In genomic region chr19:53195265-53195879, GRCh38 we compare ENCODE assay signal across 8 cellular contexts. TPM values are rescaled to one million over a fixed set of nuclear protein-coding genes. Genes with fewer than 3 reads are reported as not detected.
DNase-seq lines count a peak whose midpoint lies in the region; ATAC-seq and TF ChIP-seq lines count a peak whose summit lies in the region.

No MANE protein-coding gene starts in this region.

- H3K4me3 ChIP-seq in adrenal gland = no peak overlapping the region

- no peak overlapping the region for H3K4me3 Mint-ChIP-seq in T-helper 17 cell

- no peak overlapping the region for H3K27ac ChIP-seq in adrenal gland

- peak; percentile 86 for TF ChIP-seq CTCF in GM12872 (IDR thresholded peaks at IDR 0.05; ENCODE audit: insufficient read depth, low read depth, low read length)
- peak; percentile 65 to 96 (median 91) for TF ChIP-seq CTCF in adrenal gland (IDR thresholded peaks at IDR 0.05)

- H3K4me1 ChIP-seq in adrenal gland (replicated peaks in 1 of 2) = peaks cover 0 to 10% of the 10 kb centered on the region in 2 donors

- H3K36me3 Mint-ChIP-seq in T-helper 17 cell (ENCODE audit: low read depth) = peaks cover 6% of the 10 kb centered on the region

- H3K27me3 ChIP-seq in adrenal gland = no peaks in the 10 kb centered on the region

- peaks cover 0 to 4% of the 10 kb centered on the region in 2 donors for H3K36me3 ChIP-seq in adrenal gland (replicated peaks in 1 of 2)

- peak; percentile 50 for ATAC-seq in T-helper 17 cell
- ATAC-seq in left cardiac atrium = peak; percentile 29 to 42

- DNase-seq in NCI-H146 (lab: John Stamatoyannopoulos, UW) (peak; percentile 85), T-helper 17 cell (peak; percentile 21 to 54 (median 54)), adrenal gland (peak; percentile 76 to 94 (median 81)), left cardiac atrium (peak; percentile 73), renal cortical epithelial cell (ENCODE audit: low read depth) (peak; percentile 71), 8988T (no peak)
- no peak for DNase-seq in NK-92 treated with Interleukin-12 subunit alpha and Interleukin-12 subunit beta, amount 100 ng/mL, for 24 hours (lab: John Stamatoyannopoulos, UW)

- H3K9me3 ChIP-seq in T-helper 17 cell (ENCODE audit: control insufficient read depth, low read length, poor library complexity, severe bottlenecking) = peaks cover 2% of the 10 kb centered on the region
- H3K9me3 ChIP-seq in adrenal gland (replicated peaks in 1 of 3) = peaks cover 0 to 8% (median 0%) of the 10 kb centered on the region in 3 donors

- no peak overlapping the region for H3K27ac Mint-ChIP-seq in T-helper 17 cell

- 0% methylated on average over 3 of the region's 3 CpGs for WGBS in adrenal gland, 4 donors

- intact Hi-C loops in adrenal gland (cut with DNase I) = loop anchor here in 1 of 2 donors (10.0 kb wide), 4 partner anchors 121 to 549 kb away; partner anchors contain the start of gene ZNF525
- intact Hi-C loops in left cardiac atrium (cut with DNase I) = loop anchor here (10.0 kb wide), 3 partner anchors 121 to 169 kb away; partner anchors contain the start of genes ZNF525 (in 1 of the 2) and ZNF845 (in 1 of the 2)

- peaks cover 2% of the 10 kb centered on the region for H3K4me1 Mint-ChIP-seq in T-helper 17 cell

- no peak for TF ChIP-seq POLR2A in adrenal gland (IDR thresholded peaks at IDR 0.05)

- H3K27me3 Mint-ChIP-seq in T-helper 17 cell = no peaks in the 10 kb centered on the region

RNA-seq across cellular contexts. Expression of gene ZNF665, which starts 2.2 kb away (rescaled TPM):
- total RNA-seq in T-helper 17 cell (1 to 10 TPM in 1 of 2 donors, under 1 TPM in 1; 0.78 to 2.4 TPM), adrenal gland (1 to 10 TPM; 1.2 to 9.3 (median 4.1) TPM), left cardiac atrium (1 to 10 TPM in 1 of 2 donors, under 1 TPM in 1; 0.79 to 1.3 TPM), renal cortical epithelial cell (1.4 and 5.4 TPM in 2 replicates)
- polyA plus RNA-seq in adrenal gland = 1 to 10 TPM; 1.7 to 7.9 (median 1.9) TPM

RNA-seq across cellular contexts. Expression of gene ZNF347, which starts 36.5 kb away (rescaled TPM):
- total RNA-seq in T-helper 17 cell = 1 to 10 TPM; 1.8 to 1.9 TPM
- total RNA-seq in adrenal gland = 10 to 100 TPM in 6 of 8 donors, 1 to 10 TPM in 2; 8.1 to 20.8 (median 14.4) TPM
- 10 to 100 TPM in 1 of 3 donors, 1 to 10 TPM in 2; 1.9 to 13.5 (median 4.2) TPM for polyA plus RNA-seq in adrenal gland
- 1 to 10 TPM; 6.2 to 7.8 TPM for total RNA-seq in left cardiac atrium
- total RNA-seq in renal cortical epithelial cell = 8.9 and 14.6 TPM in 2 replicates

RNA-seq across cellular contexts. Expression of gene ZNF677, which starts 59.3 kb away (rescaled TPM):
- total RNA-seq in T-helper 17 cell (1 to 10 TPM in 1 of 2 donors, under 1 TPM in 1; 0.94 to 5.7 TPM), adrenal gland (10 to 100 TPM in 6 of 8 donors, 1 to 10 TPM in 2; 6.9 to 26.6 (median 20.7) TPM), left cardiac atrium (10 to 100 TPM; 22.2 to 24.2 TPM), renal cortical epithelial cell (7.1 and 14.5 TPM in 2 replicates)
- 10 to 100 TPM in 1 of 3 donors, 1 to 10 TPM in 2; 6.9 to 22.4 (median 7.6) TPM for polyA plus RNA-seq in adrenal gland

Comparison
In these comparisons a context has a peak if more than half of its experiments do, and no peak if none do; other contexts are left out.
1. DNase-seq: peak in NCI-H146 (single experiment), T-helper 17 cell (3 of 3), adrenal gland (7 of 7), left cardiac atrium (single experiment) and renal cortical epithelial cell (single experiment); none in NK-92 treated with Interleukin-12 subunit alpha and Interleukin-12 subunit beta, amount 100 ng/mL, for 24 hours (single experiment) and 8988T (single experiment).